In the genomic region with DNA sequence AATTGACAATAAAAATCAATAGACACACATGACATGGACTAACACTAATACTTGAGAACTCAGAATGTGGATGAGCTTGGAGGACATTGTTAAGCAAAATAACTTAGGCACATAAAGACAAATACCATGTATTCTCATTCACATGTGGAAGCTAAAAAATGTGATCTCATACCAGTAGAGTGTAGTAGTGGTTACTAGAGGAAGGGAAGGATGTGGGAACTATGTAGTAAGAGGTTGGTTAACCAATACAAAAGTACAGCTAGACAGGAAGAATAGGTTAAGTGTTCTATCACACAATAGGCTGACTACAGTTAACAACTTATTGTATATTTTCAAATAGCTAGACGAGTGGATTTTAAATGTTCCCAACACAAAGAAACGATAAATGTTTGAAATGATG, we compare ENCODE assay signal across 16 cellular contexts.
A peak's percentile ranks its signal among the peaks of the same experiment; 100 is the strongest.
DNase-seq lines count a peak whose midpoint lies in the region; ATAC-seq and TF ChIP-seq lines count a peak whose summit lies in the region.
"Had no signal": no experiment of that assay in that cellular context is flagged by ENCODE, and none has a peak within 500 bp of the region (broad histone marks: within the 10 kb centered on the region; RNA-seq: fewer than 3 reads in every experiment).

No MANE protein-coding gene starts in this region.

- no peak overlapping the region for H3K27ac ChIP-seq in A673 (ENCODE audit: low read depth, low read length, poor library complexity, severe bottlenecking)
- H3K27ac ChIP-seq: coronary artery, hepatocyte, left lung had no signal

- peak overlapping the region in 1 of 2 donors; percentile 24 for H3K27ac Mint-ChIP-seq in natural killer cell treated with Interleukin-12 subunit alpha and Interleukin-12 subunit beta and Interleukin-15 and Interleukin-18, amount 100 ng/mL, for 72 hours
- H3K27ac Mint-ChIP-seq: activated naive CD4-positive, alpha-beta T cell treated with anti-CD3 and anti-CD28 coated beads, Interleukin-2, amount 50 U/mL, for 24 hours; nephron progenitor cell; stimulated activated naive CD8-positive, alpha-beta T cell treated with anti-CD3 and anti-CD28 coated beads, Interleukin-15, Interleukin-2, amounts not matched to agents 100 ng/mL and 50 ng/mL, for 24 hours had no signal

- peaks cover 4 to 10% of the 10 kb centered on the region in 2 donors for H3K4me1 Mint-ChIP-seq in natural killer cell treated with Interleukin-12 subunit alpha and Interleukin-12 subunit beta and Interleukin-15 and Interleukin-18, amount 100 ng/mL, for 72 hours (ENCODE audit: low read depth in 2 of 2)

- H3K4me3 ChIP-seq in A673 (ENCODE audit: low read depth, low read length, poor library complexity, severe bottlenecking): no peak overlapping the region
- H3K4me3 ChIP-seq: coronary artery, hepatocyte, left lung had no signal

- CTCF ChIA-PET in A673 (lab: Charles Lee): no interaction called here

- intact Hi-C loops in A673 (cut with micrococcal nuclease; ENCODE audit: unreplicated experiment): no loop called here

- BruUV-seq in A673 (replicated peaks; lab: Mats Ljungman, UMichigan): no TSS peak

- no peaks in the 10 kb centered on the region for H3K9me3 Mint-ChIP-seq in natural killer cell treated with Interleukin-12 subunit alpha and Interleukin-12 subunit beta and Interleukin-15 and Interleukin-18, amount 100 ng/mL, for 72 hours
- H3K9me3 Mint-ChIP-seq: activated naive CD4-positive, alpha-beta T cell treated with anti-CD3 and anti-CD28 coated beads, Interleukin-2, amount 50 U/mL, for 24 hours; nephron progenitor cell; stimulated activated naive CD8-positive, alpha-beta T cell treated with anti-CD3 and anti-CD28 coated beads, Interleukin-15, Interleukin-2, amounts not matched to agents 100 ng/mL and 50 ng/mL, for 24 hours had no signal

- TF ChIP-seq CTCF in A673 (conservative IDR thresholded peaks at IDR 0.05; ENCODE audit: low read depth, low read length): no peak

- H3K4me3 Mint-ChIP-seq in natural killer cell treated with Interleukin-12 subunit alpha and Interleukin-12 subunit beta and Interleukin-15 and Interleukin-18, amount 100 ng/mL, for 72 hours: peak overlapping the region; percentile 26
- H3K4me3 Mint-ChIP-seq: activated naive CD4-positive, alpha-beta T cell treated with anti-CD3 and anti-CD28 coated beads, Interleukin-2, amount 50 U/mL, for 24 hours; nephron progenitor cell; stimulated activated naive CD8-positive, alpha-beta T cell treated with anti-CD3 and anti-CD28 coated beads, Interleukin-15, Interleukin-2, amounts not matched to agents 100 ng/mL and 50 ng/mL, for 24 hours had no signal

- H3K36me3 Mint-ChIP-seq in natural killer cell treated with Interleukin-12 subunit alpha and Interleukin-12 subunit beta and Interleukin-15 and Interleukin-18, amount 100 ng/mL, for 72 hours: no peaks in the 10 kb centered on the region
- H3K36me3 Mint-ChIP-seq: activated naive CD4-positive, alpha-beta T cell treated with anti-CD3 and anti-CD28 coated beads, Interleukin-2, amount 50 U/mL, for 24 hours had no signal

- no peaks in the 10 kb centered on the region for H3K36me3 ChIP-seq in A673 (ENCODE audit: insufficient read depth, low read length, poor library complexity, severe bottlenecking)
- H3K36me3 ChIP-seq: left lung had no signal

- POLR2A ChIA-PET in A673 (lab: Charles Lee; ENCODE audit: low non-redundant PET): no interaction called here

- no peaks in the 10 kb centered on the region for H3K27me3 ChIP-seq in A673 (replicated peaks; ENCODE audit: insufficient read depth, low read depth, low read length, poor library complexity)
- H3K27me3 ChIP-seq: hepatocyte, left lung had no signal

- no peaks in the 10 kb centered on the region for H3K9me3 ChIP-seq in A673 (ENCODE audit: low read depth, low read length, poor library complexity, severe bottlenecking)
- H3K9me3 ChIP-seq: left lung had no signal

- ATAC-seq in natural killer cell treated with Interleukin-12 subunit alpha and Interleukin-12 subunit beta and Interleukin-15 and Interleukin-18, amount 100 ng/mL, for 72 hours: peak; percentile 88 to 93
- no peak for ATAC-seq in GM19452 (IDR thresholded peaks at IDR 0.05; ENCODE audit: unreplicated experiment)
- ATAC-seq: left lung, sciatic nerve had no signal

- H3K4me1 ChIP-seq in A673 (ENCODE audit: insufficient read depth, low read length, poor library complexity, severe bottlenecking): peaks cover 6% of the 10 kb centered on the region
- H3K4me1 ChIP-seq: left lung had no signal

- peaks cover 1 to 8% of the 10 kb centered on the region in 2 donors for H3K27me3 Mint-ChIP-seq in natural killer cell treated with Interleukin-12 subunit alpha and Interleukin-12 subunit beta and Interleukin-15 and Interleukin-18, amount 100 ng/mL, for 72 hours
- H3K27me3 Mint-ChIP-seq: activated naive CD4-positive, alpha-beta T cell treated with anti-CD3 and anti-CD28 coated beads, Interleukin-2, amount 50 U/mL, for 24 hours; stimulated activated naive CD8-positive, alpha-beta T cell treated with anti-CD3 and anti-CD28 coated beads, Interleukin-15, Interleukin-2, amounts not matched to agents 100 ng/mL and 50 ng/mL, for 24 hours had no signal

- DNase-seq in GM04503 (ENCODE audit: low read depth) (peak; percentile 9), Kasumi-1 (lab: John Stamatoyannopoulos, UW) (peak; percentile 92 to 96), amniotic epithelial cell (ENCODE audit: low read depth) (peak; percentile 15), NCI-H1930 (lab: John Stamatoyannopoulos, UW) (no peak), A673 (ENCODE audit: low spot score) (no peak)
- no peak for DNase-seq in natural killer cell treated with Interleukin-12 subunit alpha and Interleukin-12 subunit beta and Interleukin-15 and Interleukin-18, amount 100 ng/mL, for 72 hours (ENCODE audit: low spot score)
- DNase-seq: left lung, NCI-H748 treated with DMSO at 0.1 percent for 48 hours, nephron progenitor cell, SHP77 treated with DMSO at 0.1 percent for 48 hours had no signal

Comparison
In these comparisons a context has a peak if more than half of its experiments do, and no peak if none do; other contexts are left out.
1. DNase-seq: peak in GM04503 (single experiment), Kasumi-1 (2 of 2) and amniotic epithelial cell (single experiment); none in natural killer cell treated with Interleukin-12 subunit alpha and Interleukin-12 subunit beta and Interleukin-15 and Interleukin-18, amount 100 ng/mL, for 72 hours (single experiment), NCI-H1930 (0 of 2) and A673 (single experiment).